11 cellular contexts compared by ENCODE assay signal in the genomic region with DNA sequence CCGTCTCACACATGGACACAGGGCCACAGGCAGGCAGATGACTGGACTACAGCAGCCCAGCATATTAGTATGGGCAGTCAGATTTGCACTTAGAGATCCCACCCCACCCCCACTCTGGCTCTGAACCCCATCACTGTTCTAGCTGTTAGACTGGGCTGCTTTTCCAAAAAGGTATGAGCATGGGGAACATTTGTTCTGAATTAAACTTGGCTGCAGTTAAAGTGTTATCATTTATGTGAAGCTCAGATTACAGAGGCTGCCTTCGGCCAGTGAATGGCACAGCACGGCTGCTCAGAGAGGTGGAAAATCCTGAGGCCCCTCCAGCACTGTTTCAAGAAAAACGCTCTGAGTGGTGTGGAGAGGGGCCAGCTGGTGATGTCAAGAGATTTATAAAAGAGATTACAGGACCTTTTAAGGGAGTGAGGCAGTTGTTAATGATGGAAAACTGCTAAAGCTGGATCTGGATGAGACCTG. TPM values are rescaled to one million over a fixed set of nuclear protein-coding genes. Genes with fewer than 3 reads are reported as not detected.
A peak's percentile ranks its signal among the peaks of the same experiment; 100 is the strongest.
DNase-seq lines count a peak whose midpoint lies in the region; ATAC-seq, FAIRE-seq and TF ChIP-seq lines count a peak whose summit lies in the region.
"Had no signal": no experiment of that assay in that cellular context is flagged by ENCODE, and none has a peak within 500 bp of the region (broad histone marks: within the 10 kb centered on the region; RNA-seq: fewer than 3 reads in every experiment).

No MANE protein-coding gene starts in this region.

- no peak overlapping the region for H3K27ac ChIP-seq in IMR-90 (ENCODE audit: insufficient read depth, low read length)
- no peak overlapping the region for H3K27ac ChIP-seq in endothelial cell of umbilical vein (ENCODE audit: insufficient read depth, low read depth, low read length)
- no peak overlapping the region for H3K27ac ChIP-seq in gastrocnemius medialis
- H3K27ac ChIP-seq: lower lobe of right lung, upper lobe of right lung had no signal

- H3K14ac ChIP-seq in IMR-90 (replicated peaks; ENCODE audit: low read depth, low read length), result no peak overlapping the region

- no peak overlapping the region for H4K91ac ChIP-seq in IMR-90 (ENCODE audit: insufficient read depth, low read depth, low read length)

- no peak overlapping the region for H3K23ac ChIP-seq in IMR-90 (ENCODE audit: low read depth, low read length)

- ATAC-seq in IMR-90 (ENCODE audit: low read depth) (peak; percentile 77), GM18873 (IDR thresholded peaks at IDR 0.05; ENCODE audit: low FRiP score, unreplicated experiment) (no peak), gastrocnemius medialis (no peak)
- ATAC-seq: lower lobe of right lung, upper lobe of right lung had no signal

- no peak overlapping the region for H2AK9ac ChIP-seq in IMR-90 (replicated peaks; ENCODE audit: low read depth, low read length, poor library complexity)

- no peak overlapping the region for H3K27ac Mint-ChIP-seq in activated CD4-positive, alpha-beta T cell treated with anti-CD3 and anti-CD28 coated beads, Interleukin-2, amount 10 ng/mL, durations not matched to agents 7 days and 5 days
- H3K27ac Mint-ChIP-seq: progenitor cell of endocrine pancreas had no signal

- intact Hi-C loops in IMR-90 (cut with micrococcal nuclease), result loop anchor here (1.0 kb wide), 1 partner anchor 212 kb away; no protein-coding TSS in a partner anchor
- intact Hi-C loops in endothelial cell of umbilical vein (cut with micrococcal nuclease), result no loop called here
- intact Hi-C loops in gastrocnemius medialis (cut with DNase I; ENCODE audit: low total_unique reads), result no loop called here

- no peaks in the 10 kb centered on the region for H3K79me1 ChIP-seq in IMR-90 (ENCODE audit: low read depth in 1 of 2, low read length in 2 of 2)

- H3K4me1 Mint-ChIP-seq in activated CD4-positive, alpha-beta T cell treated with anti-CD3 and anti-CD28 coated beads, Interleukin-2, amount 10 ng/mL, durations not matched to agents 7 days and 5 days, result no peaks in the 10 kb centered on the region

- H3K18ac ChIP-seq in IMR-90 (ENCODE audit: low read depth, low read length), result no peak overlapping the region

- H3K9me1 ChIP-seq in IMR-90 (ENCODE audit: insufficient read depth, low read length) (no peaks in the 10 kb centered on the region), endothelial cell of umbilical vein (replicated peaks; ENCODE audit: control insufficient read depth, extremely low read depth, insufficient read depth, low read length) (no peaks in the 10 kb centered on the region)

- in situ Hi-C loops in IMR-90 (cut with MboI; ENCODE audit: low sequenced_read_pairs), result no loop called here
- in situ Hi-C loops in gastrocnemius medialis (cut with MboI; ENCODE audit: low sequenced_read_pairs in 4 of 4), result no loop called here

- TF ChIP-seq CTCF in IMR-90 (conservative IDR thresholded peaks at IDR 0.05; ENCODE audit: low read depth, low read length) (no peak), endothelial cell of umbilical vein (IDR thresholded peaks at IDR 0.05; ENCODE audit: extremely low read depth in 1 of 2, insufficient read depth in 1 of 2, low read depth in 1 of 2, low read length in 2 of 2) (no peak), gastrocnemius medialis (IDR thresholded peaks at IDR 0.05 in 4 of 5, conservative IDR thresholded peaks at IDR 0.05 in 1 of 5) (no peak)

- H2AK5ac ChIP-seq in IMR-90 (ENCODE audit: low read depth, low read length), result no peak overlapping the region

- FAIRE-seq in endothelial cell of umbilical vein (lab: Jason Lieb, UNC), result peak; percentile 18

- H3K4me2 ChIP-seq in IMR-90 (ENCODE audit: low read depth, low read length) (no peak overlapping the region; the same call in 1 of the 2 replicates), endothelial cell of umbilical vein (ENCODE audit: insufficient read depth, low read length) (no peak overlapping the region)

- DNase-seq in IMR-90 (peak; percentile 41), NCI-H446 treated with DMSO at 0.1 percent for 48 hours (lab: John Stamatoyannopoulos, UW) (peak; percentile 62), endothelial cell of umbilical vein (ENCODE audit: low read depth, low spot score) (no peak), retina (peak; percentile 38), SIG-M5 treated with dmso at 0.1 percent for 504 hours (lab: John Stamatoyannopoulos, UW; ENCODE audit: unreplicated experiment) (no peak), gastrocnemius medialis (no peak)
- DNase-seq in activated CD4-positive, alpha-beta T cell treated with anti-CD3 and anti-CD28 coated beads, Interleukin-2, amount 10 ng/mL, durations not matched to agents 7 days and 5 days, result no peak
- DNase-seq: lower lobe of right lung, upper lobe of right lung had no signal

- no peak overlapping the region for H2BK15ac ChIP-seq in IMR-90 (ENCODE audit: low read depth, low read length)

- no peak overlapping the region for H2BK20ac ChIP-seq in IMR-90 (ENCODE audit: low read depth, low read length)

- H3K4me1 ChIP-seq in IMR-90 (ENCODE audit: control insufficient read depth, insufficient read depth, low read length) (no peaks in the 10 kb centered on the region), endothelial cell of umbilical vein (ENCODE audit: control insufficient read depth, extremely low read depth, insufficient read depth, low read length) (no peaks in the 10 kb centered on the region), gastrocnemius medialis (no peaks in the 10 kb centered on the region)
- H3K4me1 ChIP-seq: lower lobe of right lung, upper lobe of right lung had no signal

- dilution Hi-C loops in IMR-90 (cut with HindIII; ENCODE audit: low sequenced_read_pairs, unreplicated experiment), result no loop called here
- dilution Hi-C loops in endothelial cell of umbilical vein (cut with MboI; ENCODE audit: extremely low pct_ligation_motif_present, low sequenced_read_pairs), result no loop called here

- WGBS in IMR-90 (ENCODE audit: extremely low coverage in 2 of 2, insufficient read length in 1 of 2), 2 experiments, result 20% methylated on average over 3 of the region's 4 CpGs; no CpG with 5 or more reads in 1 of the 2 experiments

- H2AFZ ChIP-seq in IMR-90 (replicated peaks; ENCODE audit: low read length, poor library complexity) (no peak overlapping the region), endothelial cell of umbilical vein (ENCODE audit: low read depth, low read length) (peak overlapping the region; percentile 17)

- no peak overlapping the region for H4K5ac ChIP-seq in IMR-90 (ENCODE audit: low read depth, low read length)

- TF ChIP-seq POLR2A in IMR-90 (IDR thresholded peaks at IDR 0.05; ENCODE audit: low read depth, low read length) (no peak), endothelial cell of umbilical vein (IDR thresholded peaks at IDR 0.05; ENCODE audit: low read depth, low read length) (no peak), gastrocnemius medialis (IDR thresholded peaks at IDR 0.05) (no peak)

- H3K56ac ChIP-seq in IMR-90 (ENCODE audit: extremely low read depth, insufficient read depth, low read length), result no peak overlapping the region

- no peak overlapping the region for H4K8ac ChIP-seq in IMR-90 (ENCODE audit: low read depth in 2 of 2, low read length in 2 of 2)

- no peaks in the 10 kb centered on the region for H3K9me3 Mint-ChIP-seq in activated CD4-positive, alpha-beta T cell treated with anti-CD3 and anti-CD28 coated beads, Interleukin-2, amount 10 ng/mL, durations not matched to agents 7 days and 5 days

- no peak for TF ChIP-seq RAD21 in IMR-90 (IDR thresholded peaks at IDR 0.05; ENCODE audit: low read length)

- H3K9ac ChIP-seq in IMR-90 (ENCODE audit: low read depth, low read length) (no peak overlapping the region), endothelial cell of umbilical vein (replicated peaks; ENCODE audit: extremely low read depth, insufficient read depth, low read length) (no peak overlapping the region)

- H4K20me1 ChIP-seq in IMR-90 (ENCODE audit: insufficient read depth, low read length) (no peaks in the 10 kb centered on the region), endothelial cell of umbilical vein (replicated peaks; ENCODE audit: control insufficient read depth, extremely low read depth, insufficient read depth, low read length) (no peaks in the 10 kb centered on the region)

- H3K9me3 ChIP-seq in IMR-90 (ENCODE audit: control insufficient read depth, insufficient read depth, low read length) (no peaks in the 10 kb centered on the region), endothelial cell of umbilical vein (replicated peaks; ENCODE audit: control insufficient read depth, insufficient read depth, low read length) (no peaks in the 10 kb centered on the region), gastrocnemius medialis (no peaks in the 10 kb centered on the region)
- H3K9me3 ChIP-seq: lower lobe of right lung, upper lobe of right lung had no signal

- H2BK5ac ChIP-seq in IMR-90 (ENCODE audit: low read depth, low read length, poor library complexity, severe bottlenecking), result no peak overlapping the region

- no peak overlapping the region for H2BK120ac ChIP-seq in IMR-90 (ENCODE audit: low read depth, low read length)

- POLR2A ChIA-PET in IMR-90 (lab: Charles Lee; ENCODE audit: unreplicated experiment), result no interaction called here
- POLR2A ChIA-PET in endothelial cell of umbilical vein (lab: Charles Lee), result no interaction called here
- POLR2A ChIA-PET in activated CD4-positive, alpha-beta T cell treated with anti-CD3 and anti-CD28 coated beads, Interleukin-2, amount 10 ng/mL, durations not matched to agents 7 days and 5 days (lab: Charles Lee), result no interaction called here

- peaks cover 18% of the 10 kb centered on the region for H3K27me3 ChIP-seq in IMR-90 (ENCODE audit: control insufficient read depth, insufficient read depth, low read length)
- H3K27me3 ChIP-seq in endothelial cell of umbilical vein (ENCODE audit: control insufficient read depth in 2 of 2, insufficient read depth in 2 of 2, low read length in 2 of 2), result no peaks in the 10 kb centered on the region
- H3K27me3 ChIP-seq in gastrocnemius medialis, result no peaks in the 10 kb centered on the region

- H3K4me3 ChIP-seq in IMR-90 (ENCODE audit: insufficient read depth, low read depth, low read length) (no peak overlapping the region), endothelial cell of umbilical vein (replicated peaks in 1 of 3; ENCODE audit: insufficient read depth in 1 of 3, low read depth in 1 of 3, low read length in 3 of 3) (no peak overlapping the region), gastrocnemius medialis (no peak overlapping the region)
- H3K4me3 ChIP-seq: lower lobe of right lung, upper lobe of right lung had no signal

- peaks cover 31% of the 10 kb centered on the region for H3K27me3 Mint-ChIP-seq in activated CD4-positive, alpha-beta T cell treated with anti-CD3 and anti-CD28 coated beads, Interleukin-2, amount 10 ng/mL, durations not matched to agents 7 days and 5 days

- no peaks in the 10 kb centered on the region for H3K79me2 ChIP-seq in endothelial cell of umbilical vein (ENCODE audit: control insufficient read depth, insufficient read depth, low read length)

- H3K4ac ChIP-seq in IMR-90 (ENCODE audit: low read depth, low read length), result no peak overlapping the region

- H3K36me3 ChIP-seq in IMR-90 (ENCODE audit: control insufficient read depth, insufficient read depth, low read length) (no peaks in the 10 kb centered on the region), endothelial cell of umbilical vein (ENCODE audit: control insufficient read depth in 2 of 2, extremely low read depth in 1 of 2, insufficient read depth in 2 of 2, low read length in 2 of 2) (no peaks in the 10 kb centered on the region), gastrocnemius medialis (no peaks in the 10 kb centered on the region)
- H3K36me3 ChIP-seq: lower lobe of right lung, upper lobe of right lung had no signal

- no peaks in the 10 kb centered on the region for H3K36me3 Mint-ChIP-seq in activated CD4-positive, alpha-beta T cell treated with anti-CD3 and anti-CD28 coated beads, Interleukin-2, amount 10 ng/mL, durations not matched to agents 7 days and 5 days (ENCODE audit: low read depth)

- CTCF ChIA-PET in IMR-90 (lab: Yijun Ruan, JAX), result no interaction called here
- CTCF ChIA-PET in endothelial cell of umbilical vein (lab: Charles Lee), result interaction anchor here (1.1 to 1.4 kb wide), 4 partner anchors 15 to 339 kb away, joined by 3 to 4 read pairs (median 3); no protein-coding TSS in a partner anchor
- CTCF ChIA-PET in activated CD4-positive, alpha-beta T cell treated with anti-CD3 and anti-CD28 coated beads, Interleukin-2, amount 10 ng/mL, durations not matched to agents 7 days and 5 days (lab: Charles Lee), result no interaction called here

- no TSS peak for BruUV-seq in IMR-90 (replicated peaks; lab: Mats Ljungman, UMichigan)
- no TSS peak for BruUV-seq in endothelial cell of umbilical vein (replicated peaks; lab: Mats Ljungman, UMichigan)

- no peak overlapping the region for H3K4me3 Mint-ChIP-seq in activated CD4-positive, alpha-beta T cell treated with anti-CD3 and anti-CD28 coated beads, Interleukin-2, amount 10 ng/mL, durations not matched to agents 7 days and 5 days

RNA-seq across cellular contexts. Expression of a gene that starts 6.9 kb away (rescaled TPM):
- under 0.01 and 0.18 TPM in 2 replicates for total RNA-seq in IMR-90 (2012; rRNA removed)
- 0.19 and 0.20 TPM in 2 replicates for polyA plus RNA-seq in IMR-90 (2012; rRNA removed)
- polyA plus RNA-seq in IMR-90 (2012; cell fraction: cytosol; rRNA removed), result 0.09 and 0.11 TPM in 2 replicates
- polyA plus RNA-seq in IMR-90 (2012; cell fraction: nucleus; rRNA removed; ENCODE audit: low replicate concordance), result 0.25 and 0.51 TPM in 2 replicates
- total RNA-seq in endothelial cell of umbilical vein, result 3.2 and 5.4 TPM in 2 replicates
- polyA plus RNA-seq in endothelial cell of umbilical vein, result 0.62 and 1.3 TPM in 2 replicates
- polyA plus RNA-seq in endothelial cell of umbilical vein (2011; cell fraction: cytosol; rRNA removed), result 0.65 and 1.0 TPM in 2 replicates
- 5.1 and 5.8 TPM in 2 replicates for polyA plus RNA-seq in endothelial cell of umbilical vein (2011; cell fraction: nucleus; rRNA removed)
- polyA plus RNA-seq in endothelial cell of umbilical vein (2012), result 1.8 and 2.0 TPM in 2 replicates
- 2.9 and 3.9 TPM in 2 replicates for polyA minus RNA-seq in endothelial cell of umbilical vein
- 2.5 TPM for polyA minus RNA-seq in endothelial cell of umbilical vein (2011; cell fraction: cytosol; rRNA and poly(A)+ RNA removed)
- polyA minus RNA-seq in endothelial cell of umbilical vein (2011; cell fraction: nucleus; rRNA and poly(A)+ RNA removed), result 10.6 and 11.1 TPM in 2 replicates
- under 1 TPM in 1 of 2 experiments, not detected in 1; 0.06 TPM for total RNA-seq in activated CD4-positive, alpha-beta T cell treated with anti-CD3 and anti-CD28 coated beads, Interleukin-2, amount 10 ng/mL, durations not matched to agents 7 days and 5 days
- under 1 TPM; 0.20 to 0.40 (median 0.25) TPM for total RNA-seq in gastrocnemius medialis

RNA-seq across cellular contexts. Expression of a gene that starts 38.9 kb away (rescaled TPM):
- total RNA-seq in IMR-90 (2012; rRNA removed) (0.36 and 0.56 TPM in 2 replicates), endothelial cell of umbilical vein (0.51 and 0.62 TPM in 2 replicates), gastrocnemius medialis (1 to 10 TPM in 3 of 4 donors, under 1 TPM in 1; 0.68 to 6.6 (median 2.7) TPM)
- polyA plus RNA-seq in IMR-90 (2012; rRNA removed) (0.74 and 0.80 TPM in 2 replicates), endothelial cell of umbilical vein (0.18 and 0.58 TPM in 2 replicates)
- 0.48 and 1.0 TPM in 2 replicates for polyA plus RNA-seq in IMR-90 (2012; cell fraction: cytosol; rRNA removed)
- polyA plus RNA-seq in IMR-90 (2012; cell fraction: nucleus; rRNA removed; ENCODE audit: low replicate concordance), result 0.44 and 0.78 TPM in 2 replicates
- polyA plus RNA-seq in endothelial cell of umbilical vein (2011; cell fraction: cytosol; rRNA removed), result 0.27 and 0.41 TPM in 2 replicates
- 0.14 and 0.49 TPM in 2 replicates for polyA plus RNA-seq in endothelial cell of umbilical vein (2011; cell fraction: nucleus; rRNA removed)
- polyA plus RNA-seq in endothelial cell of umbilical vein (2012), result 0.38 and 0.58 TPM in 2 replicates
- 0.15 and 1.7 TPM in 2 replicates for polyA minus RNA-seq in endothelial cell of umbilical vein
- polyA minus RNA-seq in endothelial cell of umbilical vein (2011; cell fraction: cytosol; rRNA and poly(A)+ RNA removed), result not detected
- polyA minus RNA-seq in endothelial cell of umbilical vein (2011; cell fraction: nucleus; rRNA and poly(A)+ RNA removed), result not detected in 2 replicates
- total RNA-seq in activated CD4-positive, alpha-beta T cell treated with anti-CD3 and anti-CD28 coated beads, Interleukin-2, amount 10 ng/mL, durations not matched to agents 7 days and 5 days, result not detected

Comparison
In these comparisons a context has a peak if more than half of its experiments do, and no peak if none do; other contexts are left out.
1. DNase-seq: peak in IMR-90 (single experiment), NCI-H446 treated with DMSO at 0.1 percent for 48 hours (single experiment) and retina (single experiment); none in endothelial cell of umbilical vein (single experiment), SIG-M5 treated with dmso at 0.1 percent for 504 hours (single experiment), activated CD4-positive, alpha-beta T cell treated with anti-CD3 and anti-CD28 coated beads, Interleukin-2, amount 10 ng/mL, durations not matched to agents 7 days and 5 days (single experiment) and gastrocnemius medialis (0 of 2).